Comparison of ENCODE assay signal across 8 cellular contexts in genomic region chr6:106997392-106998257, GRCh38. TPM values are rescaled to one million over a fixed set of nuclear protein-coding genes. Genes with fewer than 3 reads are reported as not detected.
A peak's percentile ranks its signal among the peaks of the same experiment; 100 is the strongest.
DNase-seq lines count a peak whose midpoint lies in the region; ATAC-seq, FAIRE-seq and TF ChIP-seq lines count a peak whose summit lies in the region.

No MANE protein-coding gene starts in this region.

- no peak overlapping the region for H3K4me3 Mint-ChIP-seq in activated CD4-positive, alpha-beta T cell treated with anti-CD3 and anti-CD28 coated beads for 36 hours
- H3K4me3 Mint-ChIP-seq in endodermal cell: no peak overlapping the region
- H3K4me3 Mint-ChIP-seq in nephron progenitor cell: no peak overlapping the region

- CTCF ChIA-PET in activated CD4-positive, alpha-beta T cell treated with anti-CD3 and anti-CD28 coated beads for 36 hours (lab: Charles Lee): interaction anchor here (0.6 to 1.8 kb wide), 31 partner anchors 8 to 1888 kb away, joined by 3 to 12 read pairs (median 4); partner anchors contain the start of genes CRYBG1, MTRES1 and RTN4IP1

- DNase-seq in COR-L47 (lab: John Stamatoyannopoulos, UW): peak; percentile 29
- peak; percentile 45 for DNase-seq in H54 (ENCODE audit: insufficient read length, low spot score)
- peak; percentile 69 for DNase-seq in NCI-H2196 treated with DMSO at 0.1 percent for 48 hours (lab: John Stamatoyannopoulos, UW; ENCODE audit: unreplicated experiment)
- peak; percentile 80 for DNase-seq in activated CD4-positive, alpha-beta T cell treated with anti-CD3 and anti-CD28 coated beads for 36 hours
- peak; percentile 92 for DNase-seq in endodermal cell
- peak; percentile 73 for DNase-seq in nephron progenitor cell

- no peaks in the 10 kb centered on the region for H3K36me3 ChIP-seq in endodermal cell (ENCODE audit: control insufficient read depth, insufficient read depth, low read length)

- intact Hi-C loops in activated CD4-positive, alpha-beta T cell treated with anti-CD3 and anti-CD28 coated beads for 36 hours (cut with DNase I, micrococcal nuclease): loop anchor here (5.0 kb wide), 2 partner anchors 550 to 660 kb away; no protein-coding TSS in a partner anchor

- no peaks in the 10 kb centered on the region for H3K27me3 Mint-ChIP-seq in activated CD4-positive, alpha-beta T cell treated with anti-CD3 and anti-CD28 coated beads for 36 hours
- H3K27me3 Mint-ChIP-seq in endodermal cell (ENCODE audit: insufficient read depth) (no peaks in the 10 kb centered on the region), nephron progenitor cell (ENCODE audit: low read depth, poor library complexity) (no peaks in the 10 kb centered on the region)

- H3K4me1 Mint-ChIP-seq in activated CD4-positive, alpha-beta T cell treated with anti-CD3 and anti-CD28 coated beads for 36 hours: no peaks in the 10 kb centered on the region
- H3K4me1 Mint-ChIP-seq in endodermal cell: peaks cover 7% of the 10 kb centered on the region
- H3K4me1 Mint-ChIP-seq in nephron progenitor cell: peaks cover 11% of the 10 kb centered on the region

- no peak overlapping the region for H3K27ac Mint-ChIP-seq in activated CD4-positive, alpha-beta T cell treated with anti-CD3 and anti-CD28 coated beads for 36 hours
- H3K27ac Mint-ChIP-seq in endodermal cell: no peak overlapping the region
- peak overlapping the region; percentile 9 for H3K27ac Mint-ChIP-seq in nephron progenitor cell

- no peaks in the 10 kb centered on the region for H3K9me3 ChIP-seq in endodermal cell (ENCODE audit: control insufficient read depth, low read length)

- peak; percentile 73 for FAIRE-seq in H54 (lab: Jason Lieb, UNC)

- no peak overlapping the region for H3K27ac ChIP-seq in endodermal cell (ENCODE audit: low read depth, low read length)

- H3K4me3 ChIP-seq in endodermal cell (ENCODE audit: low read length): no peak overlapping the region

- POLR2A ChIA-PET in activated CD4-positive, alpha-beta T cell treated with anti-CD3 and anti-CD28 coated beads for 36 hours (lab: Charles Lee): no interaction called here

- no peaks in the 10 kb centered on the region for H3K27me3 ChIP-seq in endodermal cell (ENCODE audit: control insufficient read depth, insufficient read depth, low read length, poor library complexity, severe bottlenecking)

- H3K9me3 Mint-ChIP-seq in activated CD4-positive, alpha-beta T cell treated with anti-CD3 and anti-CD28 coated beads for 36 hours (ENCODE audit: low read depth): no peaks in the 10 kb centered on the region
- no peaks in the 10 kb centered on the region for H3K9me3 Mint-ChIP-seq in endodermal cell
- no peaks in the 10 kb centered on the region for H3K9me3 Mint-ChIP-seq in nephron progenitor cell

- TF ChIP-seq CTCF in endodermal cell (conservative IDR thresholded peaks at IDR 0.05): peak; percentile 98
- TF ChIP-seq CTCF in nephron progenitor cell (IDR thresholded peaks at IDR 0.05): peak; percentile 94

- 43 to 59% methylated on average over 9 to 12 of the region's 14 CpGs for WGBS in endodermal cell (ENCODE audit: insufficient coverage in 1 of 2, insufficient read length in 1 of 2), 2 experiments

- H3K9ac ChIP-seq in endodermal cell (ENCODE audit: extremely low read depth, low read length, poor library complexity, severe bottlenecking): no peak overlapping the region

- H3K36me3 Mint-ChIP-seq in activated CD4-positive, alpha-beta T cell treated with anti-CD3 and anti-CD28 coated beads for 36 hours (ENCODE audit: low read depth): no peaks in the 10 kb centered on the region
- H3K36me3 Mint-ChIP-seq in endodermal cell (ENCODE audit: low read depth): no peaks in the 10 kb centered on the region
- H3K36me3 Mint-ChIP-seq in nephron progenitor cell (ENCODE audit: low read depth): no peaks in the 10 kb centered on the region

- peak; percentile 63 for ATAC-seq in activated CD4-positive, alpha-beta T cell treated with anti-CD3 and anti-CD28 coated beads for 36 hours
- ATAC-seq in HG03520 (IDR thresholded peaks at IDR 0.05; ENCODE audit: unreplicated experiment) (no peak), HG02938 (IDR thresholded peaks at IDR 0.05; ENCODE audit: unreplicated experiment) (no peak)

- TF ChIP-seq POLR2A in H54 (IDR thresholded peaks at IDR 0.05; ENCODE audit: low read depth, low read length): no peak

- H3K4me1 ChIP-seq in endodermal cell (ENCODE audit: control insufficient read depth, insufficient read depth, low read length): no peaks in the 10 kb centered on the region

RNA-seq across cellular contexts. Expression of gene CD24, which starts 23.1 kb away (rescaled TPM):
- under 1 TPM in 1 of 2 experiments, not detected in 1; 0.21 TPM for total RNA-seq in activated CD4-positive, alpha-beta T cell treated with anti-CD3 and anti-CD28 coated beads for 36 hours
- 100 to 1,000 TPM; 392 to 545 TPM for total RNA-seq in endodermal cell
- 757 TPM for polyA plus RNA-seq in endodermal cell (2013, experiment 1 of 2)
- polyA plus RNA-seq in endodermal cell (2013, experiment 2 of 2): 674 TPM

RNA-seq across cellular contexts. Expression of gene MTRES1, which starts 30.4 kb away (rescaled TPM):
- 10 to 100 TPM; 17.6 to 18.8 TPM for total RNA-seq in activated CD4-positive, alpha-beta T cell treated with anti-CD3 and anti-CD28 coated beads for 36 hours
- 10 to 100 TPM; 20.5 to 26.1 TPM for total RNA-seq in endodermal cell
- polyA plus RNA-seq in endodermal cell (2013, experiment 1 of 2): 23.4 TPM
- 20.4 TPM for polyA plus RNA-seq in endodermal cell (2013, experiment 2 of 2)

Comparison
In these comparisons a context has a peak if more than half of its experiments do, and no peak if none do; other contexts are left out.
1. DNase-seq: peak in every context shown above with its lines; median percentile 92 in endodermal cell; 80 in activated CD4-positive, alpha-beta T cell treated with anti-CD3 and anti-CD28 coated beads for 36 hours; 73 in nephron progenitor cell; 69 in NCI-H2196 treated with DMSO at 0.1 percent for 48 hours; 45 in H54; 29 in COR-L47.
2. RNA of gene CD24, which starts 23.1 kb away (total RNA-seq): 392 to 545 TPM in endodermal cell; 0.21 TPM in activated CD4-positive, alpha-beta T cell treated with anti-CD3 and anti-CD28 coated beads for 36 hours; every median in the first group is over 100 times any median in the second.